12 cellular contexts compared by ENCODE assay signal in the genomic region with DNA sequence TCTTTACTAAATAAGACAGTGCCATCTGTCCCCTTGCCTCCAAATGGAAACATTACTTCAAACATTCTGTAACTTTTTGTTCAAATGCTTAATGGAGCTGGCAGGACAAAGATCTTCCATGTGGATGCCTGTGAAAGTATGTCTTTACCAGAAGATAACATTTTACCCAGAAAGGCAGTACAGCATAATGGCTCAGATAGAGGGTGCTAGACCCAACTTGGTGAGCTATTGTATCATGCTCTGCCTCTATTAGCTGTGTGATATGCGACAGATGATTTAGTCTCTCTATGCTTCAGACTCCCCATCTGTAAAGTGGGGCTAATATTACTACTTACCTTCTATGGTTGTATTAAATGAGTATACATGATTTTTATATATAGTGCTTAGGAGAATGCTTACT. TPM values are rescaled to one million over a fixed set of nuclear protein-coding genes. Genes with fewer than 3 reads are reported as not detected.
A peak's percentile ranks its signal among the peaks of the same experiment; 100 is the strongest.
DNase-seq lines count a peak whose midpoint lies in the region; ATAC-seq and TF ChIP-seq lines count a peak whose summit lies in the region.
"Had no signal": no experiment of that assay in that cellular context is flagged by ENCODE, and none has a peak within 500 bp of the region (broad histone marks: within the 10 kb centered on the region; RNA-seq: fewer than 3 reads in every experiment).

No MANE protein-coding gene starts in this region.

- POLR2A ChIA-PET in naive thymus-derived CD4-positive, alpha-beta T cell (lab: Charles Lee), result no interaction called here

- peaks cover 0 to 6% (median 0%) of the 10 kb centered on the region in 5 donors for H3K27me3 Mint-ChIP-seq in naive thymus-derived CD4-positive, alpha-beta T cell
- H3K27me3 Mint-ChIP-seq: activated naive CD8-positive, alpha-beta T cell had no signal

- H3K4me3 ChIP-seq in adipocyte (ENCODE audit: low read length) (no peak overlapping the region), SJCRH30 (no peak overlapping the region)
- H3K4me3 ChIP-seq in naive thymus-derived CD4-positive, alpha-beta T cell (ENCODE audit: low read length), result no peak overlapping the region
- H3K4me3 ChIP-seq: heart left ventricle had no signal

- no peaks in the 10 kb centered on the region for H3K36me3 ChIP-seq in adipocyte (ENCODE audit: control insufficient read depth, insufficient read depth, low read length, severe bottlenecking)
- H3K36me3 ChIP-seq in naive thymus-derived CD4-positive, alpha-beta T cell (ENCODE audit: control insufficient read depth in 2 of 3, insufficient read depth in 3 of 3, low read length in 3 of 3), result no peaks in the 10 kb centered on the region
- no peaks in the 10 kb centered on the region for H3K36me3 ChIP-seq in SJCRH30
- H3K36me3 ChIP-seq: heart left ventricle had no signal

- H3K9me3 ChIP-seq in adipocyte (ENCODE audit: control insufficient read depth, low read length) (no peaks in the 10 kb centered on the region), SJCRH30 (replicated peaks) (no peaks in the 10 kb centered on the region)
- H3K9me3 ChIP-seq in naive thymus-derived CD4-positive, alpha-beta T cell (ENCODE audit: control insufficient read depth in 2 of 3, low read length in 3 of 3), result no peaks in the 10 kb centered on the region
- H3K9me3 ChIP-seq: heart left ventricle had no signal

- peaks cover 0 to 30% (median 0%) of the 10 kb centered on the region in 7 donors for H3K4me1 Mint-ChIP-seq in naive thymus-derived CD4-positive, alpha-beta T cell

- peak overlapping the region in 2 of 9 donors; percentile 2 to 85 for H3K27ac Mint-ChIP-seq in naive thymus-derived CD4-positive, alpha-beta T cell
- H3K27ac Mint-ChIP-seq: activated naive CD8-positive, alpha-beta T cell had no signal

- CTCF ChIA-PET in naive thymus-derived CD4-positive, alpha-beta T cell (lab: Charles Lee), result no interaction called here

- peaks cover 0 to 9% (median 0%) of the 10 kb centered on the region in 5 donors for H3K36me3 Mint-ChIP-seq in naive thymus-derived CD4-positive, alpha-beta T cell

- DNase-seq in adipocyte (ENCODE audit: low read depth) (peak; percentile 41), SJCRH30 (no peak), islet precursor cell (no peak), NCI-H1436 (lab: John Stamatoyannopoulos, UW) (no peak)
- DNase-seq in naive thymus-derived CD4-positive, alpha-beta T cell, result no peak
- DNase-seq: heart left ventricle, NCI-H1694, occipital lobe, T1000 had no signal

- H3K27ac ChIP-seq in naive thymus-derived CD4-positive, alpha-beta T cell (ENCODE audit: low read depth, low read length), result no peak overlapping the region
- no peak overlapping the region for H3K27ac ChIP-seq in SJCRH30
- H3K27ac ChIP-seq: heart left ventricle had no signal

- H3K4me1 ChIP-seq in adipocyte (ENCODE audit: control insufficient read depth, insufficient read depth, low read length) (peaks cover 8% of the 10 kb centered on the region), SJCRH30 (no peaks in the 10 kb centered on the region)
- no peaks in the 10 kb centered on the region for H3K4me1 ChIP-seq in naive thymus-derived CD4-positive, alpha-beta T cell (ENCODE audit: control insufficient read depth in 2 of 2, insufficient read depth in 2 of 2, low read length in 2 of 2)
- H3K4me1 ChIP-seq: heart left ventricle had no signal

- intact Hi-C loops in naive thymus-derived CD4-positive, alpha-beta T cell (cut with micrococcal nuclease), result no loop called here

- peaks cover 0 to 3% (median 0%) of the 10 kb centered on the region in 11 donors for H3K9me3 Mint-ChIP-seq in naive thymus-derived CD4-positive, alpha-beta T cell

- no peak overlapping the region for H3K9ac ChIP-seq in adipocyte (ENCODE audit: low read length)

- H3K4me3 Mint-ChIP-seq in naive thymus-derived CD4-positive, alpha-beta T cell, result no peak overlapping the region
- H3K4me3 Mint-ChIP-seq: activated naive CD8-positive, alpha-beta T cell had no signal

- H3K27me3 ChIP-seq in adipocyte (replicated peaks; ENCODE audit: control insufficient read depth, insufficient read depth, low read length), result no peaks in the 10 kb centered on the region
- no peaks in the 10 kb centered on the region for H3K27me3 ChIP-seq in naive thymus-derived CD4-positive, alpha-beta T cell (ENCODE audit: control insufficient read depth in 2 of 2, insufficient read depth in 2 of 2, low read length in 2 of 2)
- H3K27me3 ChIP-seq in SJCRH30, result no peaks in the 10 kb centered on the region
- H3K27me3 ChIP-seq: heart left ventricle had no signal

- peak; percentile 25 for ATAC-seq in HG03378 (IDR thresholded peaks at IDR 0.05; ENCODE audit: unreplicated experiment)
- peak; percentile 53 for ATAC-seq in naive thymus-derived CD4-positive, alpha-beta T cell
- ATAC-seq: heart left ventricle had no signal

- peak; percentile 27 for TF ChIP-seq CTCF in GM12873 (IDR thresholded peaks at IDR 0.05; ENCODE audit: insufficient read depth, low read depth, low read length, missing control alignments)

RNA-seq across cellular contexts. Expression of gene SMKR1, which starts 8.8 kb away (rescaled TPM):
- 1 to 10 TPM; 1.1 to 2.5 (median 1.4) TPM for total RNA-seq in naive thymus-derived CD4-positive, alpha-beta T cell
- polyA plus RNA-seq in naive thymus-derived CD4-positive, alpha-beta T cell, result 1 to 10 TPM; 5.1 to 6.3 TPM
- total RNA-seq in SJCRH30 (2014; rRNA removed; shearing (Covaris generic)), result not detected in 2 replicates

RNA-seq across cellular contexts. Expression of gene STRIP2, which starts 59.3 kb away (rescaled TPM):
- total RNA-seq in naive thymus-derived CD4-positive, alpha-beta T cell, result 10 to 100 TPM in 1 of 5 experiments, under 1 TPM in 3, not detected in 1; 0.14 to 21.4 (median 0.27) TPM
- polyA plus RNA-seq in naive thymus-derived CD4-positive, alpha-beta T cell, result not detected
- 11.4 and 16.7 TPM in 2 replicates for total RNA-seq in SJCRH30 (2014; rRNA removed; shearing (Covaris generic))
